ENCODE assay signal across 11 cellular contexts in the genomic region with DNA sequence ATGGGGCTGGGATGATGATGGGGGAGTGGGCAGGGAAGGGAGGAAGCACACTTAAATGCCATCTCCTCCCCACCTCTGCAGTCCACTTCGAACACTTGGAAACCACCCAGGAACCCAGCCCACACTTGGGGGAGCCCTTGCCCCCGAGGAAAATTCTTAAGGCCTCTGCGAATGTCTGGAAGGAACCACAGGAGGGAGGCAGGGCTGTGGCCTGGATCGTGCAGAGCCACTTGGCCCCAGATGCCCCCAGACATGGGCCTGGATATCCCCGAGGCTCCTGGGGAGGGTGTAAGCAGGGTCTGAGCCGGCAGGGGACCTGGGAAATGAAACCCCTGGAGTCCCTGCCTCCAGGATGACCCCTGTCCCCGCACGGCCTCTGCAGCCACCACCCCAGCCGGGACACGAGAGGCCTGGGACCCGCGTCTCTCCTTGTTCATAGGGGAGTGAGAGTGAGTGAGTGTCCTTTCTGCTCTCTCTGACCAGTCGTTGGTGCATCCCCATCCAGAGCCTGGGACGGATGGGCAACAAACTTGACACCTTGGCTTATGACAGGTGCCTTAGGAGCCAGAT. TPM values are rescaled to one million over a fixed set of nuclear protein-coding genes. Genes with fewer than 3 reads are reported as not detected.
A peak's percentile ranks its signal among the peaks of the same experiment; 100 is the strongest.
DNase-seq lines count a peak whose midpoint lies in the region; ATAC-seq and TF ChIP-seq lines count a peak whose summit lies in the region.
"Had no signal": no experiment of that assay in that cellular context is flagged by ENCODE, and none has a peak within 500 bp of the region (broad histone marks: within the 10 kb centered on the region; RNA-seq: fewer than 3 reads in every experiment).

No MANE protein-coding gene starts in this region.

- H3K4me3 Mint-ChIP-seq in MCF 10A (ENCODE audit: unreplicated experiment), result no peak overlapping the region
- H3K4me3 Mint-ChIP-seq: B cell had no signal

- dilution Hi-C loops in mammary epithelial cell (cut with HindIII; ENCODE audit: low sequenced_read_pairs), result no loop called here

- no peak overlapping the region for H2AFZ ChIP-seq in mammary epithelial cell (ENCODE audit: low read depth, low read length)

- H3K4me3 ChIP-seq in mammary epithelial cell (replicated peaks in 1 of 3; ENCODE audit: insufficient read depth in 1 of 3, low read depth in 2 of 3, low read length in 3 of 3) (no peak overlapping the region), astrocyte of the cerebellum (ENCODE audit: low read depth, low read length) (no peak overlapping the region), mesodermal cell (ENCODE audit: extremely low read depth, insufficient read depth, low read length, poor library complexity, severe bottlenecking) (no peak overlapping the region), upper lobe of right lung (no peak overlapping the region)
- H3K4me3 ChIP-seq: pancreas had no signal

- no peaks in the 10 kb centered on the region for H3K79me2 ChIP-seq in mammary epithelial cell (ENCODE audit: insufficient read depth, low read length)

- POLR2A ChIA-PET in MCF 10A (lab: Yijun Ruan, JAX), result no interaction called here

- in situ Hi-C loops in mammary epithelial cell (cut with MboI; ENCODE audit: low sequenced_read_pairs in 2 of 2), result no loop called here
- in situ Hi-C loops in astrocyte of the cerebellum (cut with HindIII; ENCODE audit: low sequenced_read_pairs), result loop anchor here (5.0 kb wide), 1 partner anchor 65 kb away; no protein-coding TSS in a partner anchor

- CTCF ChIA-PET in MCF 10A (lab: Yijun Ruan, JAX), result interaction anchor here (1.5 kb wide), 1 partner anchor 43 kb away, joined by 3 read pairs; no protein-coding TSS in a partner anchor
- CTCF ChIA-PET in mammary epithelial cell (lab: Charles Lee; ENCODE audit: low non-redundant PET), result no interaction called here

- 56% methylated on average over 2 of the region's 14 CpGs for WGBS in mammary epithelial cell (ENCODE audit: low coverage, missing lambda C conversion rate)
- 85 to 87% methylated on average over 13 of the region's 14 CpGs for WGBS in mesodermal cell (ENCODE audit: insufficient coverage in 2 of 2), 2 experiments

- no TSS peak for BruUV-seq in MCF 10A (replicated peaks; lab: Mats Ljungman, UMichigan)
- no TSS peak for BruUV-seq in mammary epithelial cell (replicated peaks; lab: Mats Ljungman, UMichigan)

- H3K4me1 Mint-ChIP-seq in MCF 10A (ENCODE audit: insufficient read depth, unreplicated experiment), result peaks cover 63% of the 10 kb centered on the region
- H3K4me1 Mint-ChIP-seq: B cell had no signal

- no peak for TF ChIP-seq CTCF in MCF 10A (IDR thresholded peaks at IDR 0.05; ENCODE audit: unreplicated experiment)
- TF ChIP-seq CTCF in mammary epithelial cell (conservative IDR thresholded peaks at IDR 0.05 in 1 of 2, IDR thresholded peaks at IDR 0.05 in 1 of 2; ENCODE audit: extremely low read depth in 1 of 2, insufficient read depth in 1 of 2, low read depth in 1 of 2, low read length in 2 of 2), result no peak
- peak; percentile 10 for TF ChIP-seq CTCF in astrocyte of the cerebellum (IDR thresholded peaks at IDR 0.05; ENCODE audit: low read depth, low read length, missing control alignments)
- TF ChIP-seq CTCF in upper lobe of right lung (IDR thresholded peaks at IDR 0.05), result no peak

- no peaks in the 10 kb centered on the region for H3K27me3 Mint-ChIP-seq in MCF 10A (ENCODE audit: insufficient read depth, unreplicated experiment)
- H3K27me3 Mint-ChIP-seq: B cell had no signal

- no peak overlapping the region for H3K4me2 ChIP-seq in mammary epithelial cell (ENCODE audit: insufficient read depth, low read depth, low read length)

- no peak for ATAC-seq in upper lobe of right lung
- no peak for ATAC-seq in GM19324 (IDR thresholded peaks at IDR 0.05; ENCODE audit: low FRiP score, unreplicated experiment)
- no peak for ATAC-seq in GM18520 (IDR thresholded peaks at IDR 0.05; ENCODE audit: unreplicated experiment)

- H3K9me3 ChIP-seq in mammary epithelial cell (replicated peaks; ENCODE audit: insufficient read depth, low read length), result no peaks in the 10 kb centered on the region
- no peaks in the 10 kb centered on the region for H3K9me3 ChIP-seq in mesodermal cell (ENCODE audit: control insufficient read depth, low read length)
- no peaks in the 10 kb centered on the region for H3K9me3 ChIP-seq in upper lobe of right lung
- H3K9me3 ChIP-seq: pancreas had no signal

- no peaks in the 10 kb centered on the region for H3K9me3 Mint-ChIP-seq in MCF 10A (ENCODE audit: unreplicated experiment)

- peaks cover 93% of the 10 kb centered on the region for H3K4me1 ChIP-seq in mammary epithelial cell (ENCODE audit: insufficient read depth, low read length)
- peaks cover 62% of the 10 kb centered on the region for H3K4me1 ChIP-seq in mesodermal cell (ENCODE audit: control insufficient read depth, insufficient read depth, low read length, poor library complexity, severe bottlenecking)
- peaks cover 61% of the 10 kb centered on the region for H3K4me1 ChIP-seq in upper lobe of right lung
- H3K4me1 ChIP-seq: pancreas had no signal

- intact Hi-C loops in MCF 10A (cut with micrococcal nuclease), result no loop called here
- intact Hi-C loops in mammary epithelial cell (cut with micrococcal nuclease), result no loop called here
- intact Hi-C loops in upper lobe of right lung (cut with DNase I), result no loop called here

- H3K27ac ChIP-seq in mammary epithelial cell (ENCODE audit: insufficient read depth, low read depth, low read length) (no peak overlapping the region), mesodermal cell (ENCODE audit: low read depth, low read length, severe bottlenecking) (peak overlapping the region; percentile 53), upper lobe of right lung (peak overlapping the region; percentile 45)
- H3K27ac ChIP-seq: pancreas had no signal

- H3K27ac Mint-ChIP-seq in MCF 10A (ENCODE audit: low read depth, unreplicated experiment), result peak overlapping the region; percentile 51
- H3K27ac Mint-ChIP-seq: B cell had no signal

- no peaks in the 10 kb centered on the region for H4K20me1 ChIP-seq in mammary epithelial cell (ENCODE audit: insufficient read depth, low read length)

- H3K9ac ChIP-seq in mammary epithelial cell (ENCODE audit: insufficient read depth, low read length), result no peak overlapping the region

- DNase-seq in MCF 10A (ENCODE audit: unreplicated experiment) (no peak), mammary epithelial cell (no peak), astrocyte of the cerebellum (ENCODE audit: low read depth) (peak; percentile 49), upper lobe of right lung (no peak)
- no peak for DNase-seq in stimulated activated naive CD4-positive, alpha-beta T cell (lab: John Stamatoyannopoulos, UW)
- DNase-seq: dermis blood vessel endothelial cell, pancreas had no signal

- H3K36me3 ChIP-seq in mammary epithelial cell (ENCODE audit: insufficient read depth, low read length) (no peaks in the 10 kb centered on the region), mesodermal cell (ENCODE audit: control insufficient read depth, insufficient read depth, low read length) (peaks cover 15% of the 10 kb centered on the region), upper lobe of right lung (peaks cover 11% of the 10 kb centered on the region)
- H3K36me3 ChIP-seq: pancreas had no signal

- no peaks in the 10 kb centered on the region for H3K27me3 ChIP-seq in mammary epithelial cell (ENCODE audit: insufficient read depth, low read length)
- no peaks in the 10 kb centered on the region for H3K27me3 ChIP-seq in upper lobe of right lung
- H3K27me3 ChIP-seq: pancreas had no signal

- peaks cover 4% of the 10 kb centered on the region for H3K36me3 Mint-ChIP-seq in MCF 10A (ENCODE audit: insufficient read depth, unreplicated experiment)

RNA-seq across cellular contexts. Expression of a gene that starts 11.8 kb away (rescaled TPM):
- total RNA-seq in MCF 10A (2022) (75.8 and 78.7 TPM in 2 replicates), mammary epithelial cell (10 to 100 TPM; 25.8 to 42.9 TPM), upper lobe of right lung (81.3 TPM)
- 46.7 TPM for polyA plus RNA-seq in mammary epithelial cell
- 28.8 TPM for polyA minus RNA-seq in mammary epithelial cell
- polyA plus RNA-seq in mesodermal cell (2013, experiment 1 of 2), result 57.6 TPM
- 44.7 TPM for polyA plus RNA-seq in mesodermal cell (2013, experiment 2 of 2)

RNA-seq across cellular contexts. Expression of a gene that starts 51.3 kb away (rescaled TPM):
- total RNA-seq in MCF 10A (2022) (not detected in 2 replicates), mammary epithelial cell (10 to 100 TPM in 1 of 2 donors, under 1 TPM in 1; 0.49 to 42.7 TPM), upper lobe of right lung (3.3 TPM)
- 0.84 TPM for polyA plus RNA-seq in mammary epithelial cell
- polyA minus RNA-seq in mammary epithelial cell, result 2.3 TPM
- polyA plus RNA-seq in mesodermal cell (2013, experiment 1 of 2), result not detected
- polyA plus RNA-seq in mesodermal cell (2013, experiment 2 of 2), result not detected
- total RNA-seq: B cell had no signal
